ENCODE assay signal across 1 cellular context in genomic region chr1:156456625-156457465, GRCh38.
TF ChIP-seq lines count a peak whose summit lies in the region.

No MANE protein-coding gene starts in this region.

TF ChIP-seq in HepG2, 621 proteins besides CTCF, POLR2A, EP300 and RAD21 (continued from another document and continues in another):
- no peak for TF ChIP-seq TRIM22 (IDR thresholded peaks at IDR 0.05)
- peak; percentile 56; the same call in 1 of the 2 replicates for TF ChIP-seq ATF7-NPFF (CRISPR knock-in tag; IDR thresholded peaks at IDR 0.05; ENCODE audit: low read depth)
- peak; percentile 68; the same call in 1 of the 2 replicates for TF ChIP-seq ZNF253 (CRISPR knock-in tag; IDR thresholded peaks at IDR 0.05; ENCODE audit: borderline replicate concordance)
- TF ChIP-seq SPEN (CRISPR knock-in tag; IDR thresholded peaks at IDR 0.05; ENCODE audit: low read depth) = no peak; the same call in 1 of the 2 replicates
- TF ChIP-seq KLF11 (CRISPR knock-in tag; IDR thresholded peaks at IDR 0.05) = no peak
- 0 out of 2 replicates have a peak, but pooled peaks have one; percentile 7 for TF ChIP-seq ZNF354B (CRISPR knock-in tag; IDR thresholded peaks at IDR 0.05)
- no peak for TF ChIP-seq CERS6 (CRISPR knock-in tag; IDR thresholded peaks at IDR 0.05)
- TF ChIP-seq RFX5 (IDR thresholded peaks at IDR 0.05; ENCODE audit: low read depth, low read length) = no peak; the same call in 1 of the 2 replicates
- no peak for TF ChIP-seq KDM5A (IDR thresholded peaks at IDR 0.05; ENCODE audit: borderline replicate concordance, low read length)
- peak; percentile 36; the same call in 1 of the 2 replicates for TF ChIP-seq ZNF580 (CRISPR knock-in tag; IDR thresholded peaks at IDR 0.05; ENCODE audit: borderline replicate concordance, low read depth)
- TF ChIP-seq ATF7 (IDR thresholded peaks at IDR 0.05) = no peak
- TF ChIP-seq ATF7 (CRISPR knock-in tag; IDR thresholded peaks at IDR 0.05) = peak; percentile 16; the same call in 1 of the 2 replicates
- peak; percentile 31; the same call in 1 of the 2 replicates for TF ChIP-seq ZNF367 (CRISPR knock-in tag; IDR thresholded peaks at IDR 0.05; ENCODE audit: borderline replicate concordance)
- peak; percentile 71; the same call in 1 of the 2 replicates for TF ChIP-seq ZNF34 (CRISPR knock-in tag; IDR thresholded peaks at IDR 0.05; ENCODE audit: borderline replicate concordance)
- 0 out of 2 replicates have a peak, but pooled peaks have one; percentile 6 for TF ChIP-seq HNF1B (CRISPR knock-in tag; IDR thresholded peaks at IDR 0.05)
- peak; percentile 58; the same call in 1 of the 2 replicates for TF ChIP-seq FOXK1 (CRISPR knock-in tag; IDR thresholded peaks at IDR 0.05; ENCODE audit: borderline replicate concordance, low read depth)
- TF ChIP-seq ZNF720 (CRISPR knock-in tag; IDR thresholded peaks at IDR 0.05) = no peak
- TF ChIP-seq RFX1 (IDR thresholded peaks at IDR 0.05) = no peak
- TF ChIP-seq DBP (CRISPR knock-in tag; IDR thresholded peaks at IDR 0.05; ENCODE audit: not compliant biosample characterization) = no peak
- TF ChIP-seq MED8 (CRISPR knock-in tag; IDR thresholded peaks at IDR 0.05; ENCODE audit: insufficient replicate concordance) = no peak
- TF ChIP-seq CREM (IDR thresholded peaks at IDR 0.05) = peak; percentile 46
- no peak for TF ChIP-seq CREM (CRISPR knock-in tag; IDR thresholded peaks at IDR 0.05)
- peak; percentile 64 for TF ChIP-seq PHF20 (CRISPR knock-in tag; IDR thresholded peaks at IDR 0.05)
- no peak for TF ChIP-seq ZFP82 (CRISPR knock-in tag; IDR thresholded peaks at IDR 0.05; ENCODE audit: borderline replicate concordance)
- TF ChIP-seq NR0B2 (CRISPR knock-in tag; IDR thresholded peaks at IDR 0.05) = no peak
- TF ChIP-seq ZSCAN9 (CRISPR knock-in tag; IDR thresholded peaks at IDR 0.05; ENCODE audit: borderline replicate concordance) = no peak
- TF ChIP-seq ZNF800 (CRISPR knock-in tag; IDR thresholded peaks at IDR 0.05) = no peak; the same call in 1 of the 2 replicates
- peak; percentile 44; the same call in 1 of the 2 replicates for TF ChIP-seq UBTF (CRISPR knock-in tag; IDR thresholded peaks at IDR 0.05)
- TF ChIP-seq ZMYM2 (CRISPR knock-in tag; IDR thresholded peaks at IDR 0.05) = 0 out of 2 replicates have a peak, but pooled peaks have one; percentile 67
- TF ChIP-seq ZBTB33 (CRISPR knock-in tag; IDR thresholded peaks at IDR 0.05) = no peak
- peak; percentile 95 for TF ChIP-seq NR2C2 (CRISPR knock-in tag; IDR thresholded peaks at IDR 0.05; ENCODE audit: borderline replicate concordance)
- TF ChIP-seq SMAD9 (CRISPR knock-in tag; IDR thresholded peaks at IDR 0.05) = 0 out of 2 replicates have a peak, but pooled peaks have one; percentile 64
- TF ChIP-seq ZMAT3 (CRISPR knock-in tag; conservative IDR thresholded peaks at IDR 0.05) = peak; percentile 86; the same call in 1 of the 2 replicates
- TF ChIP-seq KAT2B (IDR thresholded peaks at IDR 0.05; ENCODE audit: borderline replicate concordance, low read depth, low read length) = no peak
- TF ChIP-seq ZMYM4 (CRISPR knock-in tag; IDR thresholded peaks at IDR 0.05) = peak; percentile 59
- TF ChIP-seq KDM2A (CRISPR knock-in tag; IDR thresholded peaks at IDR 0.05; ENCODE audit: borderline replicate concordance, low read depth) = peak; percentile 37; the same call in 1 of the 2 replicates
- TF ChIP-seq CC2D1A (CRISPR knock-in tag; IDR thresholded peaks at IDR 0.05) = no peak
- TF ChIP-seq ZNF232 (CRISPR knock-in tag; IDR thresholded peaks at IDR 0.05; ENCODE audit: borderline replicate concordance) = peak; percentile 96
- TF ChIP-seq HMGA1 (CRISPR knock-in tag; conservative IDR thresholded peaks at IDR 0.05) = no peak
- no peak for TF ChIP-seq ZHX1 (CRISPR knock-in tag; IDR thresholded peaks at IDR 0.05; ENCODE audit: low read depth)
- peak; percentile 43; the same call in 1 of the 2 replicates for TF ChIP-seq MAF1 (CRISPR knock-in tag; IDR thresholded peaks at IDR 0.05; ENCODE audit: borderline replicate concordance)
- no peak for TF ChIP-seq ZNF431 (CRISPR knock-in tag; IDR thresholded peaks at IDR 0.05; ENCODE audit: borderline replicate concordance, low read depth)
- TF ChIP-seq YY1 (IDR thresholded peaks at IDR 0.05; ENCODE audit: insufficient read depth, insufficient replicate concordance, low read depth, low read length) = no peak
- TF ChIP-seq ZNF124 (CRISPR knock-in tag; IDR thresholded peaks at IDR 0.05) = no peak
- no peak for TF ChIP-seq CEBPB (IDR thresholded peaks at IDR 0.05; ENCODE audit: borderline replicate concordance, low read depth, low read length)
- peak; percentile 82 for TF ChIP-seq ZNF777 (CRISPR knock-in tag; IDR thresholded peaks at IDR 0.05)
- no peak for TF ChIP-seq FOXP1 (IDR thresholded peaks at IDR 0.05)
- TF ChIP-seq FOXP1 (CRISPR knock-in tag; IDR thresholded peaks at IDR 0.05) = peak; percentile 70
- no peak for TF ChIP-seq CENPX (CRISPR knock-in tag; IDR thresholded peaks at IDR 0.05)
- TF ChIP-seq CHD4 (IDR thresholded peaks at IDR 0.05; ENCODE audit: borderline replicate concordance, low read length) = no peak
- no peak for TF ChIP-seq ETS1 (CRISPR knock-in tag; IDR thresholded peaks at IDR 0.05)
- TF ChIP-seq ARNT2 (CRISPR knock-in tag; IDR thresholded peaks at IDR 0.05; ENCODE audit: low read depth) = no peak; the same call in none of the 2 replicates
